In genomic region chr14:74401504-74402241, GRCh38 we compare ENCODE assay signal across 1 cellular context.
TF ChIP-seq lines count a peak whose summit lies in the region.

No MANE protein-coding gene starts in this region.

TF ChIP-seq in endothelial cell of umbilical vein, 7 proteins besides CTCF, POLR2A, EP300 and RAD21:
- no peak for TF ChIP-seq EZH2 (IDR thresholded peaks at IDR 0.05; ENCODE audit: borderline replicate concordance, low read depth, low read length, severe bottlenecking)
- TF ChIP-seq FOS (IDR thresholded peaks at IDR 0.05; ENCODE audit: borderline replicate concordance, insufficient read depth, low read length) = no peak
- no peak for TF ChIP-seq JUN (IDR thresholded peaks at IDR 0.05; ENCODE audit: borderline replicate concordance, insufficient read depth, insufficient read length, low read depth)
- no peak for TF ChIP-seq MAX (IDR thresholded peaks at IDR 0.05; ENCODE audit: insufficient read depth, insufficient read length)
- TF ChIP-seq GATA2 (IDR thresholded peaks at IDR 0.05; ENCODE audit: insufficient read depth, insufficient read length, low read depth, low read length) = no peak
- TF ChIP-seq POLR2AphosphoS5 (IDR thresholded peaks at IDR 0.05; ENCODE audit: insufficient read depth, low read depth, low read length) = no peak
